In genomic region chr14:22536853-22537338, GRCh38 we compare ENCODE assay signal across 1 cellular context.
A peak's percentile ranks its signal among the peaks of the same experiment; 100 is the strongest.
TF ChIP-seq lines count a peak whose summit lies in the region.

No MANE protein-coding gene starts in this region.

TF ChIP-seq in endothelial cell of umbilical vein, 7 proteins besides CTCF, POLR2A, EP300 and RAD21:
- TF ChIP-seq EZH2 (IDR thresholded peaks at IDR 0.05; ENCODE audit: borderline replicate concordance, low read depth, low read length, severe bottlenecking) (no peak), FOS (IDR thresholded peaks at IDR 0.05; ENCODE audit: borderline replicate concordance, insufficient read depth, low read length) (peak; percentile 100), MAX (IDR thresholded peaks at IDR 0.05; ENCODE audit: insufficient read depth, insufficient read length) (peak; percentile 89), POLR2AphosphoS5 (IDR thresholded peaks at IDR 0.05; ENCODE audit: insufficient read depth, low read depth, low read length) (peak; percentile 78), GATA2 (IDR thresholded peaks at IDR 0.05; ENCODE audit: insufficient read depth, insufficient read length, low read depth, low read length) (peak; percentile 51), JUN (IDR thresholded peaks at IDR 0.05; ENCODE audit: borderline replicate concordance, insufficient read depth, insufficient read length, low read depth) (peak; percentile 100), MYC (IDR thresholded peaks at IDR 0.05; ENCODE audit: low read depth, low read length) (peak; percentile 78)
